Comparison of ENCODE assay signal across 22 cellular contexts in the genomic region with DNA sequence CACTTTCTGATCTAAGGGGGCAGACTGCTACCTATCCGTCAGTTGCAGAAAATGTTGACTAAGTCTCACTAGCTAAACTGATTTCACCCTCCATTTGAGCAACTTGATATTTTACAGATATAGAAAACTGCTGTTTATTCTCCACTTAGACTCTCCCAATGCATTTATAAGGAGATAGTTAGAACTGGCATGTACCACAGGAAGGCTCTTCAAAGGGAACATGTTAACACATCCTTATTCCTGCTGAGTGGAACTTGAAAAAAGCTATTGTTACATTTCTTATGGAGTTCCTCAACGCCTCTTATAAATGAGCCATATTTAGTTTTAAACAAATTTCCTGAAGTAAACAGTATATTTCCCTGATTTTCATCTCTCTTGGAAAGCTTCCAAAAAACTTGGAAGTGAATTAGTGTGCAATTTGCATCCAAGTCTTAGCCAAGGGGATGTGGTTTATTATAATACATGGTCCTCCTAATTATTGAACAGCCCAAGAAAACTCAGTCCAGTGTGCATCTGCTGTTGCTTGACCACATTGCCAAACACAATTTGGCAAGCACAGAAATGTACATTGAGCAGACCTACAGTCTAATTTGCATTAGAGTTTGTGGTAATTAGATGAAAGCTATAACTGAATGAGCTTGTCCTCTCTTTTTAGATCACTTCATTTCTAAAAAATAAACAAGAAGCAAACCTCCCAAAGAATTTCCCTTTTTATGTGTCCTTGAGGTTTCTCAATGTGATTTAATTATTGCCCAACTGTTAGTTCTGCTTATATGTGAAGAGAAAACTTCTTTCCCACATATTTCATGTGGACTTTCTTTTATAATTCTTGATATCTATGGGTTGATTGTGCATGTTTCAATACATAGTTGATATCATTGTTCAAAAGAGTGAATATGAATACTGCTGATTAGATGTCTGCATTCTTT.
A peak's percentile ranks its signal among the peaks of the same experiment; 100 is the strongest.
DNase-seq lines count a peak whose midpoint lies in the region; FAIRE-seq and TF ChIP-seq lines count a peak whose summit lies in the region.
"Had no signal": no experiment of that assay in that cellular context is flagged by ENCODE, and none has a peak within 500 bp of the region (broad histone marks: within the 10 kb centered on the region; RNA-seq: fewer than 3 reads in every experiment).

No MANE protein-coding gene starts in this region.

- H4K20me1 ChIP-seq in SK-N-SH (ENCODE audit: insufficient read depth) (no peaks in the 10 kb centered on the region), fibroblast of lung (ENCODE audit: control insufficient read depth, extremely low read depth, insufficient read depth, low read length) (no peaks in the 10 kb centered on the region)

- FAIRE-seq in urothelium cell line (lab: Jason Lieb, UNC), result no peak

- POLR2A ChIA-PET in SK-N-SH (lab: Yijun Ruan, JAX), result no interaction called here

- CTCF ChIA-PET in SK-N-SH (lab: Yijun Ruan, JAX), result interaction anchor here (0.6 to 2.3 kb wide), 5 partner anchors 9 to 540 kb away, joined by 3 to 6 read pairs (median 4); no protein-coding TSS in a partner anchor

- no peak overlapping the region for H2AFZ ChIP-seq in SK-N-SH (ENCODE audit: low read depth)
- no peak overlapping the region for H2AFZ ChIP-seq in fibroblast of lung (ENCODE audit: low read length)

- H3K36me3 ChIP-seq in SK-N-SH (replicated peaks in 1 of 2; ENCODE audit: control insufficient read depth in 1 of 2, insufficient read depth in 2 of 2, low read length in 1 of 2), result no peaks in the 10 kb centered on the region
- H3K36me3 ChIP-seq in fibroblast of lung (ENCODE audit: control insufficient read depth, insufficient read depth, low read length), result no peaks in the 10 kb centered on the region
- H3K36me3 ChIP-seq: adrenal gland, suprapubic skin had no signal

- peak; percentile 40 to 87; a peak in 3 of 4 replicates for TF ChIP-seq EP300 in SK-N-SH (IDR thresholded peaks at IDR 0.05; ENCODE audit: borderline replicate concordance in 1 of 2, low read depth in 1 of 2, low read length in 1 of 2)

- H3K9me3 ChIP-seq in SK-N-SH, result no peaks in the 10 kb centered on the region
- no peaks in the 10 kb centered on the region for H3K9me3 ChIP-seq in fibroblast of lung (ENCODE audit: control insufficient read depth, insufficient read depth, low read depth, low read length)
- H3K9me3 ChIP-seq: adrenal gland, suprapubic skin had no signal

- H3K9ac ChIP-seq in SK-N-SH (no peak overlapping the region), fibroblast of lung (ENCODE audit: insufficient read depth, low read length) (no peak overlapping the region)

- no peaks in the 10 kb centered on the region for H3K27me3 ChIP-seq in SK-N-SH (ENCODE audit: insufficient read depth)
- H3K27me3 ChIP-seq in fibroblast of lung (ENCODE audit: control insufficient read depth, insufficient read depth, low read length), result no peaks in the 10 kb centered on the region
- H3K27me3 ChIP-seq: adrenal gland, suprapubic skin had no signal

- TF ChIP-seq CTCF in AG09309 (IDR thresholded peaks at IDR 0.05; ENCODE audit: control insufficient read depth, insufficient read depth, low read depth, low read length, missing control alignments), result no peak
- no peak for TF ChIP-seq CTCF in SK-N-SH (IDR thresholded peaks at IDR 0.05)
- no peak for TF ChIP-seq CTCF in fibroblast of lung (conservative IDR thresholded peaks at IDR 0.05 in 1 of 2, IDR thresholded peaks at IDR 0.05 in 1 of 2; ENCODE audit: low read depth in 1 of 2, low read length in 2 of 2)

- H3K4me1 ChIP-seq in SK-N-SH (ENCODE audit: control insufficient read depth in 1 of 2, insufficient read depth in 2 of 2, low read depth in 1 of 2, low read length in 1 of 2), result peaks cover 0 to 7% of the 10 kb centered on the region in 2 experiments; a peak in 3 of 4 replicates
- no peaks in the 10 kb centered on the region for H3K4me1 ChIP-seq in fibroblast of lung (ENCODE audit: control insufficient read depth, extremely low read depth, insufficient read depth, low read length)
- H3K4me1 ChIP-seq: suprapubic skin had no signal

- 0 out of 2 replicates have a peak, but pooled peaks have one; percentile 12 for TF ChIP-seq RAD21 in SK-N-SH (IDR thresholded peaks at IDR 0.05; ENCODE audit: low read length)

- no peak overlapping the region for H3K4me2 ChIP-seq in SK-N-SH
- no peak overlapping the region for H3K4me2 ChIP-seq in fibroblast of lung (ENCODE audit: extremely low read depth, insufficient read depth, low read length)

- H3K4me3 ChIP-seq in AG09309 (ENCODE audit: control insufficient read depth, low read depth, low read length), result no peak overlapping the region
- no peak overlapping the region for H3K4me3 ChIP-seq in SK-N-SH (ENCODE audit: low read depth in 2 of 2, low read length in 1 of 2)
- H3K4me3 ChIP-seq in fibroblast of lung (replicated peaks in 1 of 4; ENCODE audit: control extremely low read depth in 1 of 4, insufficient read depth in 1 of 4, low read depth in 3 of 4, low read length in 4 of 4), result no peak overlapping the region
- H3K4me3 ChIP-seq: adrenal gland, suprapubic skin had no signal

- H3K79me2 ChIP-seq in SK-N-SH (ENCODE audit: insufficient read depth) (no peaks in the 10 kb centered on the region), fibroblast of lung (ENCODE audit: control insufficient read depth, insufficient read depth, low read length) (no peaks in the 10 kb centered on the region)

- no peaks in the 10 kb centered on the region for H3K9me2 ChIP-seq in SK-N-SH

- DNase-seq in AG09309 (ENCODE audit: low read depth) (peak; percentile 11), M059J (ENCODE audit: low read depth) (peak; percentile 16), SK-N-SH (peak; percentile 7), fibroblast of lung (ENCODE audit: low read depth in 2 of 2) (peak; percentile 34 to 53), urothelium cell line (ENCODE audit: low spot score) (no peak), activated gamma-delta T cell treated with Interleukin-2 at 50 U/mL for 16 hours (no peak), NCI-H1694 (lab: John Stamatoyannopoulos, UW) (no peak)
- no peak for DNase-seq in stimulated activated CD8-positive, alpha-beta memory T cell treated with anti-CD3 and anti-CD28 coated beads, Interleukin-4, amount 100 ng/mL, for 48 hours
- DNase-seq: activated CD4-positive, alpha-beta T cell treated with anti-CD3 and anti-CD28 coated beads, Interleukin-2, amount 50 U/mL, for 1 hour; activated CD8-positive, alpha-beta memory T cell treated with anti-CD3 and anti-CD28 coated beads, Interleukin-2, amount 50 U/mL, for 4 hours; activated effector memory CD4-positive, alpha-beta T cell treated with anti-CD3 and anti-CD28 coated beads, Interleukin-2, amount 50 U/mL, for 16 hours; adrenal gland; caudate nucleus; CD8-positive, alpha-beta memory T cell; erythroblast; head of caudate nucleus; KBM-7; NCI-H1092 treated with DMSO at 0.1 percent for 48 hours; NCI-H2107; NCI-H82; SW 1271 had no signal

- no peaks in the 10 kb centered on the region for H3F3A ChIP-seq in SK-N-SH (replicated peaks; ENCODE audit: insufficient read depth)

- 38% methylated on average over 2 of the region's 2 CpGs for WGBS in SK-N-SH (ENCODE audit: low lambda C conversion rate)

- H3K27ac ChIP-seq in SK-N-SH (ENCODE audit: low read depth in 2 of 2, low read length in 1 of 2), result peak overlapping the region; percentile 8 to 86; a peak in 3 of 4 replicates
- H3K27ac ChIP-seq in fibroblast of lung (ENCODE audit: insufficient read depth, low read length), result no peak overlapping the region
- H3K27ac ChIP-seq: adrenal gland, suprapubic skin had no signal

TF ChIP-seq in SK-N-SH, 30 proteins besides CTCF, POLR2A, EP300 and RAD21 (continues in another document):
- TF ChIP-seq USF2 (IDR thresholded peaks at IDR 0.05; ENCODE audit: borderline replicate concordance, low read depth, low read length), result no peak
- no peak for TF ChIP-seq YY1 (IDR thresholded peaks at IDR 0.05; ENCODE audit: low read depth)
- TF ChIP-seq GATA2 (CRISPR knock-in tag; IDR thresholded peaks at IDR 0.05), result no peak
- TF ChIP-seq TAF1 (IDR thresholded peaks at IDR 0.05; ENCODE audit: borderline replicate concordance, low read depth, low read length), result no peak
- TF ChIP-seq RCOR1 (IDR thresholded peaks at IDR 0.05; ENCODE audit: low read length), result peak; percentile 80
- TF ChIP-seq GABPA (IDR thresholded peaks at IDR 0.05; ENCODE audit: low read depth), result no peak
- TF ChIP-seq SMC3 (IDR thresholded peaks at IDR 0.05; ENCODE audit: low read depth, low read length), result no peak
- no peak for TF ChIP-seq EZH2phosphoT487 (IDR thresholded peaks at IDR 0.05; ENCODE audit: borderline replicate concordance, low read depth)
- TF ChIP-seq FOSL2 (IDR thresholded peaks at IDR 0.05; ENCODE audit: borderline replicate concordance, low read depth), result no peak
- TF ChIP-seq MEF2A (IDR thresholded peaks at IDR 0.05; ENCODE audit: borderline replicate concordance, low read depth), result no peak

Comparison
In these comparisons a context has a peak if more than half of its experiments do, and no peak if none do; other contexts are left out.
1. DNase-seq: peak in AG09309 (single experiment), M059J (single experiment), SK-N-SH (single experiment) and fibroblast of lung (2 of 2); none in stimulated activated CD8-positive, alpha-beta memory T cell treated with anti-CD3 and anti-CD28 coated beads, Interleukin-4, amount 100 ng/mL, for 48 hours (single experiment), urothelium cell line (single experiment), activated gamma-delta T cell treated with Interleukin-2 at 50 U/mL for 16 hours (single experiment) and NCI-H1694 (single experiment).